Comparison of ENCODE assay signal across 8 cellular contexts in genomic region chr3:30613135-30613825, GRCh38. TPM values are rescaled to one million over a fixed set of nuclear protein-coding genes. Genes with fewer than 3 reads are reported as not detected.
DNase-seq lines count a peak whose midpoint lies in the region; ATAC-seq and TF ChIP-seq lines count a peak whose summit lies in the region.
"Had no signal": no experiment of that assay in that cellular context is flagged by ENCODE, and none has a peak within 500 bp of the region (broad histone marks: within the 10 kb centered on the region; RNA-seq: fewer than 3 reads in every experiment).

No MANE protein-coding gene starts in this region.

- DNase-seq in T-cell: no peak
- DNase-seq in esophagus squamous epithelium (lab: John Stamatoyannopoulos, UW): no peak
- DNase-seq in spleen: no peak
- no peak for DNase-seq in NCI-H345 (lab: John Stamatoyannopoulos, UW)
- DNase-seq in A172 (ENCODE audit: low spot score): no peak
- DNase-seq: colonic mucosa had no signal

- intact Hi-C loops in esophagus squamous epithelium (cut with DNase I): no loop called here
- intact Hi-C loops in spleen (cut with DNase I; ENCODE audit: low total_unique reads): loop anchor here (10.0 kb wide), 1 partner anchor 52 kb away; no protein-coding TSS in a partner anchor

- H3K27me3 Mint-ChIP-seq in T-cell: no peaks in the 10 kb centered on the region

- 65 to 67% methylated on average over 3 of the region's 3 CpGs for whole genome bisulfite sequencing in esophagus squamous epithelium, 2 donors
- WGBS in spleen, 5 donors: 17 to 53% (median 33%) methylated on average over 3 of the region's 3 CpGs

- ATAC-seq in T-cell (replicated peaks in 1 of 4): no peak
- no peak for ATAC-seq in HG03457 (IDR thresholded peaks at IDR 0.05; ENCODE audit: unreplicated experiment)

- H3K4me1 ChIP-seq in HEK293 (ENCODE audit: control insufficient read depth, insufficient read depth, low read length): no peaks in the 10 kb centered on the region; the same call in 1 of the 2 replicates
- H3K4me1 ChIP-seq in esophagus squamous epithelium: peaks cover 15 to 79% (median 27%) of the 10 kb centered on the region in 3 donors
- peaks cover 72 to 100% (median 93%) of the 10 kb centered on the region in 6 donors for H3K4me1 ChIP-seq in spleen
- H3K4me1 ChIP-seq: colonic mucosa had no signal

- POLR2A ChIA-PET in HEK293 (lab: Yijun Ruan, JAX): interaction anchor here (0.6 kb wide), 1 partner anchor 60 kb away, joined by 3 read pairs; no protein-coding TSS in a partner anchor
- POLR2A ChIA-PET in T-cell (lab: Charles Lee): interaction anchor here (0.6 to 1.7 kb wide), 16 partner anchors 9 to 848 kb away, joined by 3 to 9 read pairs (median 4); no protein-coding TSS in a partner anchor

- H3K36me3 Mint-ChIP-seq in T-cell: peaks cover 20% of the 10 kb centered on the region

- CTCF ChIA-PET in HEK293 (lab: Yijun Ruan, JAX): no interaction called here
- CTCF ChIA-PET in T-cell (lab: Charles Lee): interaction anchor here (0.6 to 1.6 kb wide), 10 partner anchors 12 to 377 kb away, joined by 3 to 8 read pairs (median 3); no protein-coding TSS in a partner anchor

- peak overlapping the region; percentile 96 to 99 (median 97) for H3K4me3 Mint-ChIP-seq in T-cell

- H3K4me1 Mint-ChIP-seq in T-cell: peaks cover 79 to 89% (median 88%) of the 10 kb centered on the region in 3 donors

- TF ChIP-seq POLR2A in esophagus squamous epithelium (IDR thresholded peaks at IDR 0.05) (no peak), spleen (IDR thresholded peaks at IDR 0.05) (no peak)

- H3K9me3 Mint-ChIP-seq in T-cell: no peaks in the 10 kb centered on the region

- H3K27ac Mint-ChIP-seq in T-cell: peak overlapping the region; percentile 91 to 92

- TF ChIP-seq CTCF in HEK293 (tag by site-specific recombination; IDR thresholded peaks at IDR 0.05): no peak
- no peak for TF ChIP-seq CTCF in esophagus squamous epithelium (IDR thresholded peaks at IDR 0.05)
- no peak for TF ChIP-seq CTCF in spleen (IDR thresholded peaks at IDR 0.05 in 8 of 11, conservative IDR thresholded peaks at IDR 0.05 in 3 of 11)

- H3K27ac ChIP-seq in HEK293 (ENCODE audit: extremely low read depth, low read depth, low read length) (no peak overlapping the region), esophagus squamous epithelium (peak overlapping the region; percentile 4 to 38 (median 22)), spleen (peak overlapping the region; percentile 22 to 100 (median 100))
- H3K27ac ChIP-seq: colonic mucosa had no signal

- H3K36me3 ChIP-seq in HEK293 (ENCODE audit: control insufficient read depth in 2 of 2, insufficient read depth in 1 of 2, low read length in 2 of 2): no peaks in the 10 kb centered on the region
- no peaks in the 10 kb centered on the region for H3K36me3 ChIP-seq in esophagus squamous epithelium
- H3K36me3 ChIP-seq in spleen: no peaks in the 10 kb centered on the region
- H3K36me3 ChIP-seq: colonic mucosa had no signal

- H3K9me3 ChIP-seq in HEK293 (ENCODE audit: control insufficient read depth, insufficient read depth, low read depth, low read length) (no peaks in the 10 kb centered on the region), esophagus squamous epithelium (no peaks in the 10 kb centered on the region), spleen (no peaks in the 10 kb centered on the region)
- H3K9me3 ChIP-seq: colonic mucosa had no signal

- H3K27me3 ChIP-seq in esophagus squamous epithelium (no peaks in the 10 kb centered on the region), spleen (replicated peaks in 1 of 7) (no peaks in the 10 kb centered on the region)
- H3K27me3 ChIP-seq: colonic mucosa had no signal

- H3K4me3 ChIP-seq in HEK293 (ENCODE audit: low read depth, low read length): no peak overlapping the region
- peak overlapping the region in 1 of 4 donors; percentile 20 for H3K4me3 ChIP-seq in esophagus squamous epithelium
- H3K4me3 ChIP-seq in spleen: peak overlapping the region in 2 of 8 donors; percentile 2 to 40
- H3K4me3 ChIP-seq: colonic mucosa had no signal

TF ChIP-seq in HEK293, 187 proteins besides CTCF, POLR2A, EP300 and RAD21:
- TF ChIP-seq, protein P1, sequence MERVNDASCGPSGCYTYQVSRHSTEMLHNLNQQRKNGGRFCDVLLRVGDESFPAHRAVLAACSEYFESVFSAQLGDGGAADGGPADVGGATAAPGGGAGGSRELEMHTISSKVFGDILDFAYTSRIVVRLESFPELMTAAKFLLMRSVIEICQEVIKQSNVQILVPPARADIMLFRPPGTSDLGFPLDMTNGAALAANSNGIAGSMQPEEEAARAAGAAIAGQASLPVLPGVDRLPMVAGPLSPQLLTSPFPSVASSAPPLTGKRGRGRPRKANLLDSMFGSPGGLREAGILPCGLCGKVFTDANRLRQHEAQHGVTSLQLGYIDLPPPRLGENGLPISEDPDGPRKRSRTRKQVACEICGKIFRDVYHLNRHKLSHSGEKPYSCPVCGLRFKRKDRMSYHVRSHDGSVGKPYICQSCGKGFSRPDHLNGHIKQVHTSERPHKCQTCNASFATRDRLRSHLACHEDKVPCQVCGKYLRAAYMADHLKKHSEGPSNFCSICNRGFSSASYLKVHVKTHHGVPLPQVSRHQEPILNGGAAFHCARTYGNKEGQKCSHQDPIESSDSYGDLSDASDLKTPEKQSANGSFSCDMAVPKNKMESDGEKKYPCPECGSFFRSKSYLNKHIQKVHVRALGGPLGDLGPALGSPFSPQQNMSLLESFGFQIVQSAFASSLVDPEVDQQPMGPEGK (tag by site-specific recombination; IDR thresholded peaks at IDR 0.05): no peak
- no peak for TF ChIP-seq REST (tag by site-specific recombination; IDR thresholded peaks at IDR 0.05)
- TF ChIP-seq ZSCAN30 (tag by site-specific recombination; IDR thresholded peaks at IDR 0.05): no peak
- no peak for TF ChIP-seq ZNF311 (tag by site-specific recombination; IDR thresholded peaks at IDR 0.05; ENCODE audit: borderline replicate concordance)
- TF ChIP-seq ATF2 (tag by site-specific recombination; IDR thresholded peaks at IDR 0.05; ENCODE audit: low read depth): no peak
- TF ChIP-seq ZNF596 (tag by site-specific recombination; IDR thresholded peaks at IDR 0.05): peak; percentile 84
- TF ChIP-seq ZNF529 (tag by site-specific recombination; IDR thresholded peaks at IDR 0.05; ENCODE audit: insufficient replicate concordance): no peak
- no peak for TF ChIP-seq ZBTB26 (tag by site-specific recombination; optimal IDR thresholded peaks at IDR 0.05)

RNA-seq across cellular contexts. Expression of gene TGFBR2, which starts 6.9 kb away (rescaled TPM):
- total RNA-seq in T-cell (100 to 1,000 TPM; 114 to 145 (median 127) TPM), esophagus squamous epithelium (100 to 1,000 TPM in 1 of 4 donors, 10 to 100 TPM in 3; 10.1 to 114 (median 48.7) TPM), spleen (100 to 1,000 TPM; 163 to 322 (median 277) TPM)
- polyA plus RNA-seq in spleen: 10 to 100 TPM; 18.2 to 45.6 (median 33.7) TPM
- total RNA-seq in A172 (2014; rRNA removed; shearing (Covaris generic)): 16.6 and 16.9 TPM in 2 replicates
